ENCODE assay signal across 14 cellular contexts in genomic region chr7:157141525-157142060, GRCh38. TPM values are rescaled to one million over a fixed set of nuclear protein-coding genes. Genes with fewer than 3 reads are reported as not detected.
DNase-seq lines count a peak whose midpoint lies in the region; ATAC-seq, FAIRE-seq and TF ChIP-seq lines count a peak whose summit lies in the region.
"Had no signal": no experiment of that assay in that cellular context is flagged by ENCODE, and none has a peak within 500 bp of the region (broad histone marks: within the 10 kb centered on the region; RNA-seq: fewer than 3 reads in every experiment).

No MANE protein-coding gene starts in this region.

- POLR2A ChIA-PET in activated CD4-positive, alpha-beta T cell treated with anti-CD3 and anti-CD28 coated beads, Interleukin-2, amount 10 ng/mL, durations not matched to agents 7 days and 5 days (lab: Charles Lee): no interaction called here
- POLR2A ChIA-PET in GM12878 (lab: Charles Lee): no interaction called here
- POLR2A ChIA-PET in activated CD8-positive, alpha-beta T cell treated with anti-CD3 and anti-CD28 coated beads for 36 hours (lab: Charles Lee): interaction anchor here (0.6 to 1.5 kb wide), 3 partner anchors 10 to 61 kb away, joined by 3 to 5 read pairs (median 3); no protein-coding TSS in a partner anchor

- H3K9me3 Mint-ChIP-seq in activated CD4-positive, alpha-beta T cell treated with anti-CD3 and anti-CD28 coated beads, Interleukin-2, amount 10 ng/mL, durations not matched to agents 24 days and 14 days: peaks cover under 1% of the 10 kb centered on the region
- no peaks in the 10 kb centered on the region for H3K9me3 Mint-ChIP-seq in activated CD4-positive, alpha-beta T cell treated with anti-CD3 and anti-CD28 coated beads, Interleukin-2, amount 10 ng/mL, durations not matched to agents 7 days and 5 days
- H3K9me3 Mint-ChIP-seq in activated CD8-positive, alpha-beta T cell treated with anti-CD3 and anti-CD28 coated beads for 36 hours: no peaks in the 10 kb centered on the region
- H3K9me3 Mint-ChIP-seq: activated CD4-positive, alpha-beta memory T cell treated with anti-CD3 and anti-CD28 coated beads for 36 hours; natural killer cell had no signal

- H3K79me2 ChIP-seq in GM12878 (ENCODE audit: control insufficient read depth, insufficient read depth, low read length) (peaks cover 74% of the 10 kb centered on the region), neural cell (replicated peaks; ENCODE audit: insufficient read depth, low read length) (peaks cover 66% of the 10 kb centered on the region)

- peak overlapping the region; percentile 88 for H3K4me3 Mint-ChIP-seq in activated CD4-positive, alpha-beta T cell treated with anti-CD3 and anti-CD28 coated beads, Interleukin-2, amount 10 ng/mL, durations not matched to agents 24 days and 14 days
- H3K4me3 Mint-ChIP-seq in activated CD4-positive, alpha-beta T cell treated with anti-CD3 and anti-CD28 coated beads, Interleukin-2, amount 10 ng/mL, durations not matched to agents 7 days and 5 days: no peak overlapping the region
- no peak overlapping the region for H3K4me3 Mint-ChIP-seq in activated CD8-positive, alpha-beta T cell treated with anti-CD3 and anti-CD28 coated beads for 36 hours

- intact Hi-C loops in activated CD4-positive, alpha-beta T cell treated with anti-CD3 and anti-CD28 coated beads, Interleukin-2, amount 10 ng/mL, durations not matched to agents 24 days and 14 days (cut with micrococcal nuclease): loop anchor here (2.0 kb wide), 1 partner anchor 195 kb away; the partner anchor contains the start of gene DNAJB6
- intact Hi-C loops in GM12878 (cut with micrococcal nuclease; ENCODE audit: unreplicated experiment): no loop called here
- intact Hi-C loops in activated CD8-positive, alpha-beta T cell treated with anti-CD3 and anti-CD28 coated beads for 36 hours (cut with micrococcal nuclease): no loop called here

- H2AFZ ChIP-seq in GM12878 (ENCODE audit: control insufficient read depth, low read depth, low read length) (no peak overlapping the region), neural cell (ENCODE audit: low read depth, low read length) (no peak overlapping the region)

- H3K4me3 ChIP-seq in NB4 (ENCODE audit: low read depth, low read length): peak overlapping the region; percentile 99
- H3K4me3 ChIP-seq in GM12878: peak overlapping the region; percentile 89; the same call in 1 of the 2 replicates
- peak overlapping the region; percentile 86 for H3K4me3 ChIP-seq in neural cell (ENCODE audit: low read length)

- TF ChIP-seq POLR2A in NB4 (IDR thresholded peaks at IDR 0.05; ENCODE audit: extremely low read depth, insufficient read length) (no peak), GM12878 (IDR thresholded peaks at IDR 0.05; ENCODE audit: low read depth, low read length) (no peak)

- no peaks in the 10 kb centered on the region for H3K27me3 ChIP-seq in GM12878 (replicated peaks in 1 of 2; ENCODE audit: control insufficient read depth in 2 of 2, insufficient read depth in 2 of 2, low read length in 1 of 2)
- no peaks in the 10 kb centered on the region for H3K27me3 ChIP-seq in neural cell (ENCODE audit: insufficient read depth, low read depth, low read length)

- H3K4me1 ChIP-seq in GM12878 (ENCODE audit: control insufficient read depth, insufficient read depth, low read length): peaks cover 4% of the 10 kb centered on the region; the same call in 1 of the 2 replicates

- no peak for TF ChIP-seq EP300 in GM12878 (IDR thresholded peaks at IDR 0.05; ENCODE audit: borderline replicate concordance in 1 of 2, control insufficient read depth in 1 of 2, low read depth in 2 of 2, low read length in 2 of 2)
- no peak for TF ChIP-seq EP300 in neural cell (conservative IDR thresholded peaks at IDR 0.05; ENCODE audit: poor library complexity, severe bottlenecking)

- no peaks in the 10 kb centered on the region for H3F3A ChIP-seq in neural cell (ENCODE audit: insufficient read depth, low read length, poor library complexity, severe bottlenecking)

- in situ Hi-C loops in GM12878 (cut with MboI): no loop called here

- SMC1A ChIA-PET in GM12878 (lab: Charles Lee; ENCODE audit: uncharacterized antibody, unreplicated experiment): interaction anchor here (1.1 to 2.2 kb wide), 2 partner anchors 17 to 169 kb away, joined by 3 to 9 read pairs; no protein-coding TSS in a partner anchor

- 92% methylated on average over 16 of the region's 16 CpGs for WGBS in GM12878 (ENCODE audit: insufficient coverage, insufficient replicate concordance, low lambda C conversion rate, missing lambda C conversion rate)

- no TSS peak for BruUV-seq in GM12878 (replicated peaks; lab: Mats Ljungman, UMichigan)

- H4K20me1 ChIP-seq in GM12878 (ENCODE audit: control insufficient read depth, insufficient read depth) (peaks cover 16% of the 10 kb centered on the region), neural cell (ENCODE audit: insufficient read depth) (no peaks in the 10 kb centered on the region)

- peak overlapping the region; percentile 53 for H3K4me2 ChIP-seq in GM12878 (ENCODE audit: control insufficient read depth, insufficient read depth)
- no peak overlapping the region for H3K4me2 ChIP-seq in neural cell (ENCODE audit: low read length)

- FAIRE-seq in GM12878 (lab: Jason Lieb, UNC): no peak

- no peak overlapping the region for H3K27ac ChIP-seq in GM12878 (ENCODE audit: control insufficient read depth, insufficient read depth)
- no peak overlapping the region for H3K27ac ChIP-seq in neural cell (ENCODE audit: low read length)

- H3K36me3 ChIP-seq in GM12878 (ENCODE audit: control insufficient read depth in 2 of 2, insufficient read depth in 2 of 2, low read length in 1 of 2) (peaks cover 0 to 17% of the 10 kb centered on the region in 2 experiments; a peak in 3 of 4 replicates), neural cell (ENCODE audit: insufficient read depth, low read length) (no peaks in the 10 kb centered on the region)

- TF ChIP-seq RAD21 in GM12878 (IDR thresholded peaks at IDR 0.05; ENCODE audit: insufficient read depth, low read depth, low read length): no peak
- no peak for TF ChIP-seq RAD21 in neural cell (conservative IDR thresholded peaks at IDR 0.05)

- no peak overlapping the region for H3K27ac Mint-ChIP-seq in activated CD4-positive, alpha-beta T cell treated with anti-CD3 and anti-CD28 coated beads, Interleukin-2, amount 10 ng/mL, durations not matched to agents 24 days and 14 days
- H3K27ac Mint-ChIP-seq in activated CD4-positive, alpha-beta T cell treated with anti-CD3 and anti-CD28 coated beads, Interleukin-2, amount 10 ng/mL, durations not matched to agents 7 days and 5 days: no peak overlapping the region
- no peak overlapping the region for H3K27ac Mint-ChIP-seq in activated CD8-positive, alpha-beta T cell treated with anti-CD3 and anti-CD28 coated beads for 36 hours
- H3K27ac Mint-ChIP-seq: activated CD4-positive, alpha-beta memory T cell treated with anti-CD3 and anti-CD28 coated beads for 36 hours; natural killer cell had no signal

- H3K9ac ChIP-seq in GM12878 (ENCODE audit: control insufficient read depth, insufficient read depth, low read length) (no peak overlapping the region), neural cell (ENCODE audit: low read length) (no peak overlapping the region)

- H3K9me2 ChIP-seq in neural cell (ENCODE audit: insufficient read depth, low read length): no peaks in the 10 kb centered on the region

- H3K36me3 Mint-ChIP-seq in activated CD4-positive, alpha-beta T cell treated with anti-CD3 and anti-CD28 coated beads, Interleukin-2, amount 10 ng/mL, durations not matched to agents 24 days and 14 days (ENCODE audit: low read depth): peaks cover 50% of the 10 kb centered on the region
- peaks cover 47% of the 10 kb centered on the region for H3K36me3 Mint-ChIP-seq in activated CD4-positive, alpha-beta T cell treated with anti-CD3 and anti-CD28 coated beads, Interleukin-2, amount 10 ng/mL, durations not matched to agents 7 days and 5 days (ENCODE audit: low read depth)
- H3K36me3 Mint-ChIP-seq in activated CD8-positive, alpha-beta T cell treated with anti-CD3 and anti-CD28 coated beads for 36 hours (ENCODE audit: low read depth): peaks cover 46% of the 10 kb centered on the region
- H3K36me3 Mint-ChIP-seq: natural killer cell had no signal

- DNase-seq in activated CD4-positive, alpha-beta T cell treated with anti-CD3 and anti-CD28 coated beads, Interleukin-2, amount 10 ng/mL, durations not matched to agents 24 days and 14 days: no peak
- DNase-seq in activated CD4-positive, alpha-beta T cell treated with anti-CD3 and anti-CD28 coated beads, Interleukin-2, amount 10 ng/mL, durations not matched to agents 7 days and 5 days: no peak
- DNase-seq in NB4 (ENCODE audit: low read depth) (no peak), GM12878 (ENCODE audit: low read depth, low spot score) (no peak), T-helper 9 cell (no peak), UCSD-AML1 (lab: John Stamatoyannopoulos, UW; ENCODE audit: unreplicated experiment) (no peak)
- no peak for DNase-seq in activated CD8-positive, alpha-beta T cell treated with anti-CD3 and anti-CD28 coated beads for 36 hours
- DNase-seq: activated CD4-positive, alpha-beta memory T cell treated with anti-CD3 and anti-CD28 coated beads for 36 hours; amniotic stem cell; central memory CD4-positive, alpha-beta T cell; natural killer cell; NCI-H1694; NCI-H226 had no signal

- H3K9me3 ChIP-seq in GM12878 (replicated peaks; ENCODE audit: control insufficient read depth, insufficient read depth, low read length): no peaks in the 10 kb centered on the region
- no peaks in the 10 kb centered on the region for H3K9me3 ChIP-seq in neural cell (ENCODE audit: low read length)

- no peak for ATAC-seq in GM12878
- ATAC-seq in activated CD8-positive, alpha-beta T cell treated with anti-CD3 and anti-CD28 coated beads for 36 hours: no peak
- ATAC-seq: natural killer cell had no signal

- TF ChIP-seq CTCF in NB4 (IDR thresholded peaks at IDR 0.05; ENCODE audit: low read depth, low read length) (no peak), GM12878 (IDR thresholded peaks at IDR 0.05 in 2 of 3, conservative IDR thresholded peaks at IDR 0.05 in 1 of 3; ENCODE audit: control insufficient read depth in 2 of 3, extremely low read depth in 1 of 3, insufficient read depth in 1 of 3, low read depth in 3 of 3, low read length in 3 of 3) (no peak), neural cell (IDR thresholded peaks at IDR 0.05; ENCODE audit: poor library complexity, severe bottlenecking) (no peak)
- TF ChIP-seq CTCF in activated CD8-positive, alpha-beta T cell treated with anti-CD3 and anti-CD28 coated beads for 36 hours (IDR thresholded peaks at IDR 0.05): no peak

- RAD21 ChIA-PET in GM12878 (lab: Charles Lee; ENCODE audit: unreplicated experiment): no interaction called here

- no peaks in the 10 kb centered on the region for H3K27me3 Mint-ChIP-seq in activated CD4-positive, alpha-beta T cell treated with anti-CD3 and anti-CD28 coated beads, Interleukin-2, amount 10 ng/mL, durations not matched to agents 24 days and 14 days
- H3K27me3 Mint-ChIP-seq in activated CD4-positive, alpha-beta T cell treated with anti-CD3 and anti-CD28 coated beads, Interleukin-2, amount 10 ng/mL, durations not matched to agents 7 days and 5 days: no peaks in the 10 kb centered on the region
- no peaks in the 10 kb centered on the region for H3K27me3 Mint-ChIP-seq in activated CD8-positive, alpha-beta T cell treated with anti-CD3 and anti-CD28 coated beads for 36 hours
- H3K27me3 Mint-ChIP-seq: activated CD4-positive, alpha-beta memory T cell treated with anti-CD3 and anti-CD28 coated beads for 36 hours had no signal

- peaks cover 38% of the 10 kb centered on the region for H3K4me1 Mint-ChIP-seq in activated CD4-positive, alpha-beta T cell treated with anti-CD3 and anti-CD28 coated beads, Interleukin-2, amount 10 ng/mL, durations not matched to agents 24 days and 14 days
- peaks cover 47% of the 10 kb centered on the region for H3K4me1 Mint-ChIP-seq in activated CD4-positive, alpha-beta T cell treated with anti-CD3 and anti-CD28 coated beads, Interleukin-2, amount 10 ng/mL, durations not matched to agents 7 days and 5 days
- H3K4me1 Mint-ChIP-seq in activated CD8-positive, alpha-beta T cell treated with anti-CD3 and anti-CD28 coated beads for 36 hours (ENCODE audit: low read depth): peaks cover 59% of the 10 kb centered on the region

- CTCF ChIA-PET in activated CD4-positive, alpha-beta T cell treated with anti-CD3 and anti-CD28 coated beads, Interleukin-2, amount 10 ng/mL, durations not matched to agents 7 days and 5 days (lab: Charles Lee): interaction anchor here (0.8 to 1.1 kb wide), 3 partner anchors 9 to 26 kb away, joined by 3 read pairs; no protein-coding TSS in a partner anchor
- CTCF ChIA-PET in GM12878 (lab: Yijun Ruan, JAX): interaction anchor here (0.6 to 1.6 kb wide), 4 partner anchors 9 to 192 kb away, joined by 3 to 4 read pairs (median 3); partner anchors contain the start of gene NOM1
- CTCF ChIA-PET in activated CD8-positive, alpha-beta T cell treated with anti-CD3 and anti-CD28 coated beads for 36 hours (lab: Charles Lee): interaction anchor here (0.7 to 2.4 kb wide), 4 partner anchors 9 to 250 kb away, joined by 3 to 8 read pairs (median 4); partner anchors contain the start of gene NOM1

RNA-seq across cellular contexts. Expression of gene UBE3C, which starts 2.9 kb away (rescaled TPM):
- total RNA-seq in activated CD4-positive, alpha-beta T cell treated with anti-CD3 and anti-CD28 coated beads, Interleukin-2, amount 10 ng/mL, durations not matched to agents 24 days and 14 days: 89.9 and 95.4 TPM in 2 replicates
- 10 to 100 TPM; 50.3 to 51.3 TPM for total RNA-seq in activated CD4-positive, alpha-beta T cell treated with anti-CD3 and anti-CD28 coated beads, Interleukin-2, amount 10 ng/mL, durations not matched to agents 7 days and 5 days
- total RNA-seq in GM12878 (2013; cell fraction: nucleolus; rRNA removed): 262 and 269 TPM in 2 replicates
- total RNA-seq in GM12878 (2014; rRNA removed): 65.9 and 82.0 TPM in 2 replicates
- 59.9 and 60.2 TPM in 2 replicates for total RNA-seq in GM12878 (2014; rRNA removed; fragmentation: Illumina TruSeq; extraction: Trizol)
- 48.2 and 51.7 TPM in 2 replicates for total RNA-seq in GM12878 (2021)
- 16.7 TPM for polyA plus RNA-seq in GM12878 (2011; ENCODE audit: low read depth)
- polyA plus RNA-seq in GM12878 (2011; rRNA removed): 47.2 and 54.8 TPM in 2 replicates
- 34.3 and 36.0 TPM in 2 replicates for polyA plus RNA-seq in GM12878 (2011; cell fraction: cytosol; rRNA removed)
- 26.4 and 34.3 TPM in 2 replicates for polyA plus RNA-seq in GM12878 (2011; cell fraction: nucleus; rRNA removed)
- 24.2 and 25.6 TPM in 2 replicates for polyA plus RNA-seq in GM12878 (2012)
- polyA plus RNA-seq in GM12878 (2014; fragmentation: Illumina TruSeq; extraction: Trizol): 46.0 and 57.9 TPM in 2 replicates
- 10 to 100 TPM in 1 of 2 experiments, 1 to 10 TPM in 1; 7.9 to 10.8 TPM for polyA plus RNA-seq in GM12878 (2014; fragmentation: Nextera tagmentation; extraction: Ambion mirVana)
- 41.0 and 44.5 TPM in 2 replicates for polyA plus RNA-seq in GM12878 (2014; rRNA removed)
- 10 to 100 TPM; 17.6 to 26.4 TPM for polyA plus RNA-seq in GM12878 (2016; fragmentation: Nextera tagmentation; extraction: Ambion mirVana)
- polyA minus RNA-seq in GM12878 (2011; rRNA and poly(A)+ RNA removed): 69.5 and 71.2 TPM in 2 replicates
- polyA minus RNA-seq in GM12878 (2011; cell fraction: cytosol; rRNA and poly(A)+ RNA removed): 24.5 and 26.7 TPM in 2 replicates
- polyA minus RNA-seq in GM12878 (2011; cell fraction: nucleus; rRNA and poly(A)+ RNA removed): 39.4 and 76.3 TPM in 2 replicates
- 39.0 and 46.3 TPM in 2 replicates for polyA plus RNA-seq in neural cell
- 86.9 and 93.7 TPM in 2 replicates for polyA minus RNA-seq in neural cell
- total RNA-seq in activated CD8-positive, alpha-beta T cell treated with anti-CD3 and anti-CD28 coated beads for 36 hours: 10 to 100 TPM; 59.0 to 59.6 TPM
